ENCODE assay signal across 8 cellular contexts in the genomic region with DNA sequence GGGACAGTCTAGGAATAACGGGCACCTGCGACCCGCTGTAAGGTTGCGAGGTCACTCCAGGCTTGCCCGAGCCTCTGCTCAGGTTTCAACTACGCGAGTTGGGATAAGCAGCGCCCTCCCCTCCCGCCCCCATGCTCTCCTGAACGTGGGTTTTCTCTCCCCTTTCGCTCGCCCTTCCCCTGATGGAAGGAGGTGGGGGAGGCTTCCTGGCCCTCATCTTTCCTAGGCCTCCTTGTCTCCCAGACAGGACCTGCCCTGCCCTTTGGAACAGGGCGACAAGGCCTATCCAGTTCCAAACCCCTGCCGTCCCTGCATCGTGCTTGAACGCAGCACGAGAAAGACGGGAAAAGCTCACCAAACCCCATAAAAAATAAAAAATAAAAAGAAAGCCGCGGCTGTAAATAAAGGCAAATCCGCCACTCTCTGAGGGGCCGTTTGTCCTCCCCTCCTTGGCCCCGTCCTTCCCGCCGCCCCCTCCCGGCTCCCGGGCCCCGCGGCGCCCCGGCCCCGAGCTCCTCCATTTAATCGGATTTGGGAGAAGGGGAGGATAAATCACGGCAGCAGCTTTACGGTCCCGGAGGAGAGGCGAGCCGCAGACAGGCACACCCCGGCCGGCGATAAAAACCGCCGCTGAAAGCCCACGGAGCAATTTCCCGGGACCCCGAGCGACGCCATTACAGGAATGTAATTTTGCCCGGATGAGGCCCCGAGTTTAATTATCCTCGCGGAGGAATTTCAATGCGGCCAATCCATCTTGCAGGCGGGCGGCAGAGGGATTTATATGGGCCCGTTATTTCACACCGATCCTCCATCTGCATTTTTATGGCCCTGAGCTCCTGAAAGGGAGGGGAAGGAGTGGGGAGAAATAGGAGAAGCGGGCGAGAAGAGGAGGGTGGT. TPM values are rescaled to one million over a fixed set of nuclear protein-coding genes. Genes with fewer than 3 reads are reported as not detected.
DNase-seq lines count a peak whose midpoint lies in the region; ATAC-seq and TF ChIP-seq lines count a peak whose summit lies in the region.

No MANE protein-coding gene starts in this region.

- no peak for TF ChIP-seq EP300 in esophagus muscularis mucosa (IDR thresholded peaks at IDR 0.05)

- DNase-seq in AG10803 (ENCODE audit: low read depth), result peak; percentile 47
- peak; percentile 25 for DNase-seq in activated CD8-positive, alpha-beta memory T cell treated with anti-CD3 and anti-CD28 coated beads, Interleukin-2, amount 50 U/mL, for 4 hours
- DNase-seq in esophagus muscularis mucosa (ENCODE audit: extremely low spot score), result no peak
- DNase-seq in DMS153 treated with DMSO at 0.1 percent for 48 hours (lab: John Stamatoyannopoulos, UW; ENCODE audit: unreplicated experiment), result no peak

- no peaks in the 10 kb centered on the region for H3K27me3 ChIP-seq in HUES64 (ENCODE audit: insufficient read depth, low read length)
- H3K27me3 ChIP-seq in esophagus muscularis mucosa, result no peaks in the 10 kb centered on the region
- H3K27me3 ChIP-seq in mononuclear cell (ENCODE audit: insufficient read depth, low read length), result peaks cover 21% of the 10 kb centered on the region

- H3K4me3 ChIP-seq in AG10803 (ENCODE audit: low read length) (peak overlapping the region; percentile 55), HUES64 (ENCODE audit: low read length) (peak overlapping the region; percentile 81), esophagus muscularis mucosa (peak overlapping the region; percentile 69 to 86 (median 82)), mononuclear cell (ENCODE audit: low read length) (peak overlapping the region; percentile 65)

- TF ChIP-seq POLR2A in esophagus muscularis mucosa (IDR thresholded peaks at IDR 0.05; ENCODE audit: low read depth), result no peak

- TF ChIP-seq CTCF in AG10803 (conservative IDR thresholded peaks at IDR 0.05; ENCODE audit: low read length) (no peak), esophagus muscularis mucosa (IDR thresholded peaks at IDR 0.05) (no peak)

- H3K9ac ChIP-seq in HUES64 (ENCODE audit: low read depth, low read length), result peak overlapping the region; percentile 81

- ATAC-seq in HG03469 (IDR thresholded peaks at IDR 0.05; ENCODE audit: unreplicated experiment), result no peak

- H3K36me3 ChIP-seq in HUES64 (ENCODE audit: insufficient read depth, low read length) (peaks cover 28% of the 10 kb centered on the region), esophagus muscularis mucosa (peaks cover 4 to 21% (median 17%) of the 10 kb centered on the region in 4 donors)

- intact Hi-C loops in esophagus muscularis mucosa (cut with DNase I), result loop anchor here (1.0 to 5.0 kb wide), 2 partner anchors 50 to 134 kb away; a partner anchor contains a TSS

- H3K9me3 ChIP-seq in HUES64 (ENCODE audit: insufficient read depth, low read depth, low read length), result no peaks in the 10 kb centered on the region
- no peaks in the 10 kb centered on the region for H3K9me3 ChIP-seq in esophagus muscularis mucosa
- no peaks in the 10 kb centered on the region for H3K9me3 ChIP-seq in mononuclear cell (ENCODE audit: low read depth, low read length)

- 1% methylated on average over 55 of the region's 59 CpGs for WGBS in HUES64
- WGBS in esophagus muscularis mucosa, result 7% methylated on average over 42 of the region's 59 CpGs

- H3K4me1 ChIP-seq in HUES64 (ENCODE audit: insufficient read depth, low read length), result peaks cover 29% of the 10 kb centered on the region
- peaks cover 28 to 60% (median 49%) of the 10 kb centered on the region in 4 donors for H3K4me1 ChIP-seq in esophagus muscularis mucosa
- H3K4me1 ChIP-seq in mononuclear cell (ENCODE audit: insufficient read depth, low read length), result peaks cover 25% of the 10 kb centered on the region

- peak overlapping the region; percentile 93 for H3K27ac ChIP-seq in HUES64 (ENCODE audit: low read depth, low read length)
- H3K27ac ChIP-seq in esophagus muscularis mucosa (replicated peaks in 1 of 4), result peak overlapping the region; percentile 91 to 97 (median 94)
- H3K27ac ChIP-seq in temporal lobe (ENCODE audit: low read depth, low read length), result peak overlapping the region; percentile 97

RNA-seq across cellular contexts. Expression of a gene that starts 1.1 kb away (rescaled TPM):
- polyA plus RNA-seq in HUES64 (2013, experiment 1 of 2), result 408 TPM
- polyA plus RNA-seq in HUES64 (2013, experiment 2 of 2), result 489 TPM
- total RNA-seq in esophagus muscularis mucosa, result 100 to 1,000 TPM; 204 to 266 (median 235) TPM
- 149 TPM for total RNA-seq in mononuclear cell
- total RNA-seq in temporal lobe, result 41.6 TPM

RNA-seq across cellular contexts. Expression of a gene that starts 50.3 kb away (rescaled TPM):
- 12.8 TPM for polyA plus RNA-seq in HUES64 (2013, experiment 1 of 2)
- polyA plus RNA-seq in HUES64 (2013, experiment 2 of 2), result 20.5 TPM
- total RNA-seq in esophagus muscularis mucosa (100 to 1,000 TPM; 252 to 487 (median 347) TPM), mononuclear cell (69.4 TPM), temporal lobe (53.1 TPM)

RNA-seq across cellular contexts. Expression of a gene that starts 50.8 kb away (rescaled TPM):
- 13.9 TPM for polyA plus RNA-seq in HUES64 (2013, experiment 1 of 2)
- 11.6 TPM for polyA plus RNA-seq in HUES64 (2013, experiment 2 of 2)
- total RNA-seq in esophagus muscularis mucosa (10 to 100 TPM; 23.5 to 43.6 (median 37.1) TPM), mononuclear cell (8.0 TPM), temporal lobe (7.1 TPM)

Comparison
In these comparisons a context has a peak if more than half of its experiments do, and no peak if none do; other contexts are left out.
1. DNase-seq: peak in AG10803 (single experiment) and activated CD8-positive, alpha-beta memory T cell treated with anti-CD3 and anti-CD28 coated beads, Interleukin-2, amount 50 U/mL, for 4 hours (single experiment); none in esophagus muscularis mucosa (single experiment) and DMS153 treated with DMSO at 0.1 percent for 48 hours (single experiment).
2. Peak in every context shown above with its lines, with median percentiles within 50 percentile points of each other: H3K4me3 ChIP-seq and H3K27ac ChIP-seq.